In genomic region chr9:124869986-124870560, GRCh38 we compare ENCODE assay signal across 8 cellular contexts. TPM values are rescaled to one million over a fixed set of nuclear protein-coding genes. Genes with fewer than 3 reads are reported as not detected.
DNase-seq lines count a peak whose midpoint lies in the region; ATAC-seq and TF ChIP-seq lines count a peak whose summit lies in the region.

No MANE protein-coding gene starts in this region.

- no peak for TF ChIP-seq CTCF in KMS-11 (conservative IDR thresholded peaks at IDR 0.05; ENCODE audit: low read depth, low read length)

- H3K4me3 Mint-ChIP-seq in naive thymus-derived CD8-positive, alpha-beta T cell, result peak overlapping the region; percentile 84 to 95 (median 91)
- H3K4me3 Mint-ChIP-seq in stimulated activated naive CD8-positive, alpha-beta T cell treated with anti-CD3 and anti-CD28 coated beads, Interleukin-15, Interleukin-2, amounts not matched to agents 100 ng/mL and 50 ng/mL, for 24 hours, result peak overlapping the region; percentile 95

- H4K20me1 ChIP-seq in KMS-11 (ENCODE audit: insufficient read depth), result no peaks in the 10 kb centered on the region; the same call in none of the 2 replicates

- peaks cover 23 to 70% (median 51%) of the 10 kb centered on the region in 4 donors for H3K4me1 Mint-ChIP-seq in naive thymus-derived CD8-positive, alpha-beta T cell
- H3K4me1 Mint-ChIP-seq in stimulated activated naive CD8-positive, alpha-beta T cell treated with anti-CD3 and anti-CD28 coated beads, Interleukin-15, Interleukin-2, amounts not matched to agents 100 ng/mL and 50 ng/mL, for 24 hours (ENCODE audit: low read depth), result peaks cover 63% of the 10 kb centered on the region

- no peaks in the 10 kb centered on the region for H3K36me3 ChIP-seq in KMS-11 (ENCODE audit: insufficient read depth)

- peak; percentile 39 for DNase-seq in Caki2 (ENCODE audit: low read depth)
- peak; percentile 68 for DNase-seq in activated CD4-positive, alpha-beta T cell treated with anti-CD3 and anti-CD28 coated beads, Interleukin-2, amount 50 U/mL, for 1 hour
- peak; percentile 66 for DNase-seq in effector CD4-positive, alpha-beta T cell
- DNase-seq in naive thymus-derived CD8-positive, alpha-beta T cell, result peak; percentile 35 to 79 (median 64)

- H3K27me3 Mint-ChIP-seq in naive thymus-derived CD8-positive, alpha-beta T cell, result no peaks in the 10 kb centered on the region
- H3K27me3 Mint-ChIP-seq in stimulated activated naive CD8-positive, alpha-beta T cell treated with anti-CD3 and anti-CD28 coated beads, Interleukin-15, Interleukin-2, amounts not matched to agents 100 ng/mL and 50 ng/mL, for 24 hours, result no peaks in the 10 kb centered on the region

- H2AFZ ChIP-seq in KMS-11 (ENCODE audit: low read depth), result no peak overlapping the region

- in situ Hi-C loops in Caki2 (cut with HindIII; ENCODE audit: low pct_unique_long_range_greater_than_20kb, low sequenced_read_pairs), result no loop called here

- H3K27ac ChIP-seq in KMS-11, result peak overlapping the region; percentile 97

- peak overlapping the region; percentile 67 to 98 (median 92) for H3K27ac Mint-ChIP-seq in naive thymus-derived CD8-positive, alpha-beta T cell
- H3K27ac Mint-ChIP-seq in stimulated activated naive CD8-positive, alpha-beta T cell treated with anti-CD3 and anti-CD28 coated beads, Interleukin-15, Interleukin-2, amounts not matched to agents 100 ng/mL and 50 ng/mL, for 24 hours, result peak overlapping the region; percentile 98

- peak; percentile 41 for ATAC-seq in GM21390 (IDR thresholded peaks at IDR 0.05; ENCODE audit: unreplicated experiment)
- peak; percentile 35 to 43 for ATAC-seq in naive thymus-derived CD8-positive, alpha-beta T cell
- ATAC-seq in HG03571 (IDR thresholded peaks at IDR 0.05; ENCODE audit: unreplicated experiment), result no peak

- H3K27me3 ChIP-seq in KMS-11 (ENCODE audit: insufficient read depth, low read depth), result no peaks in the 10 kb centered on the region

- POLR2A ChIA-PET in naive thymus-derived CD8-positive, alpha-beta T cell (lab: Charles Lee), result interaction anchor here (0.7 to 5.3 kb wide), 6 partner anchors 9 to 273 kb away, joined by 3 to 30 read pairs (median 4); partner anchors contain the start of genes ARPC5L, GOLGA1, NR6A1 and RPL35

- peaks cover 39% of the 10 kb centered on the region for H3K4me1 ChIP-seq in KMS-11 (ENCODE audit: low read depth, poor library complexity, severe bottlenecking)

- H3K79me2 ChIP-seq in KMS-11 (ENCODE audit: insufficient read depth, low read depth), result peaks cover 63% of the 10 kb centered on the region

- peak overlapping the region; percentile 95 for H3K4me2 ChIP-seq in KMS-11

- H3K36me3 Mint-ChIP-seq in naive thymus-derived CD8-positive, alpha-beta T cell, result peaks cover 0 to 42% (median 11%) of the 10 kb centered on the region in 3 donors
- H3K36me3 Mint-ChIP-seq in stimulated activated naive CD8-positive, alpha-beta T cell treated with anti-CD3 and anti-CD28 coated beads, Interleukin-15, Interleukin-2, amounts not matched to agents 100 ng/mL and 50 ng/mL, for 24 hours (ENCODE audit: low read depth), result peaks cover 66% of the 10 kb centered on the region

- no peaks in the 10 kb centered on the region for H3K9me3 Mint-ChIP-seq in naive thymus-derived CD8-positive, alpha-beta T cell
- no peaks in the 10 kb centered on the region for H3K9me3 Mint-ChIP-seq in stimulated activated naive CD8-positive, alpha-beta T cell treated with anti-CD3 and anti-CD28 coated beads, Interleukin-15, Interleukin-2, amounts not matched to agents 100 ng/mL and 50 ng/mL, for 24 hours

- no peak overlapping the region for H3K4me3 ChIP-seq in KMS-11 (IDR thresholded peaks at IDR 0.05; ENCODE audit: insufficient read depth, low read depth, low read length)

- peak overlapping the region; percentile 97; the same call in 1 of the 2 replicates for H3K9ac ChIP-seq in KMS-11

RNA-seq across cellular contexts. Expression of gene ARPC5L, which starts 8.1 kb away (rescaled TPM):
- total RNA-seq in Caki2 (2014; rRNA removed; shearing (Covaris generic); ENCODE audit: low replicate concordance), result 25.7 and 37.3 TPM in 2 replicates
- total RNA-seq in naive thymus-derived CD8-positive, alpha-beta T cell, result 10 to 100 TPM; 25.6 to 28.0 TPM
- polyA plus RNA-seq in naive thymus-derived CD8-positive, alpha-beta T cell, result 10 to 100 TPM; 37.5 to 70.4 (median 43.1) TPM

RNA-seq across cellular contexts. Expression of gene RPL35, which starts 8.3 kb away (rescaled TPM):
- 1,626 and 1,845 TPM in 2 replicates for total RNA-seq in Caki2 (2014; rRNA removed; shearing (Covaris generic); ENCODE audit: low replicate concordance)
- 1,000 to 10,000 TPM; 1,561 to 1,669 TPM for total RNA-seq in naive thymus-derived CD8-positive, alpha-beta T cell
- 1,000 to 10,000 TPM; 1,999 to 2,475 (median 2,297) TPM for polyA plus RNA-seq in naive thymus-derived CD8-positive, alpha-beta T cell

RNA-seq across cellular contexts. Expression of gene WDR38, which starts 16.8 kb away (rescaled TPM):
- not detected in 2 replicates for total RNA-seq in Caki2 (2014; rRNA removed; shearing (Covaris generic); ENCODE audit: low replicate concordance)
- not detected for total RNA-seq in naive thymus-derived CD8-positive, alpha-beta T cell
- polyA plus RNA-seq in naive thymus-derived CD8-positive, alpha-beta T cell, result not detected
